ENCODE assay signal across 12 cellular contexts in genomic region chr19:45815501-45816216, GRCh38. TPM values are rescaled to one million over a fixed set of nuclear protein-coding genes. Genes with fewer than 3 reads are reported as not detected.
DNase-seq lines count a peak whose midpoint lies in the region; ATAC-seq, FAIRE-seq and TF ChIP-seq lines count a peak whose summit lies in the region.
"Had no signal": no experiment of that assay in that cellular context is flagged by ENCODE, and none has a peak within 500 bp of the region (broad histone marks: within the 10 kb centered on the region; RNA-seq: fewer than 3 reads in every experiment).

No MANE protein-coding gene starts in this region.

- H3K9me2 ChIP-seq in neural cell (ENCODE audit: insufficient read depth, low read length): no peaks in the 10 kb centered on the region

- H3K4me1 Mint-ChIP-seq in activated T-helper 17 cell treated with anti-CD3 and anti-CD28 coated beads, Interleukin-2, amount 50 U/mL, for 72 hours: no peaks in the 10 kb centered on the region

- no peaks in the 10 kb centered on the region for H3F3A ChIP-seq in neural cell (ENCODE audit: insufficient read depth, low read length, poor library complexity, severe bottlenecking)

- TF ChIP-seq EP300 in neural cell (conservative IDR thresholded peaks at IDR 0.05; ENCODE audit: poor library complexity, severe bottlenecking): no peak

- peaks cover 18% of the 10 kb centered on the region for H3K36me3 Mint-ChIP-seq in activated T-helper 17 cell treated with anti-CD3 and anti-CD28 coated beads, Interleukin-2, amount 50 U/mL, for 72 hours (ENCODE audit: low read depth)

- DNase-seq in cardiac muscle cell (ENCODE audit: low read depth in 1 of 2, low spot score in 1 of 2): peak; percentile 27 to 89
- no peak for DNase-seq in cardiac septum (ENCODE audit: low spot score)
- peak in 1 of 2 donors; percentile 36 for DNase-seq in heart right ventricle
- DNase-seq in GDM1 (lab: John Stamatoyannopoulos, UW): no peak
- no peak for DNase-seq in frontal cortex (ENCODE audit: low spot score in 2 of 2)
- DNase-seq: NCI-H82 had no signal

- FAIRE-seq in frontal cortex (lab: Jason Lieb, UNC): no peak
- FAIRE-seq: TTC549 had no signal

- H4K20me1 ChIP-seq in neural cell (ENCODE audit: insufficient read depth): no peaks in the 10 kb centered on the region

- ATAC-seq in heart right ventricle (peak; percentile 10 to 54 (median 24)), HG03039 (IDR thresholded peaks at IDR 0.05; ENCODE audit: unreplicated experiment) (no peak)
- no peak for ATAC-seq in activated T-helper 17 cell treated with anti-CD3 and anti-CD28 coated beads, Interleukin-2, amount 50 U/mL, for 72 hours (replicated peaks)

- no peaks in the 10 kb centered on the region for H3K79me2 ChIP-seq in neural cell (replicated peaks; ENCODE audit: insufficient read depth, low read length)

- H3K9me3 ChIP-seq in cardiac muscle cell (ENCODE audit: low read depth) (no peaks in the 10 kb centered on the region), heart right ventricle (no peaks in the 10 kb centered on the region), neural cell (ENCODE audit: low read length) (no peaks in the 10 kb centered on the region)

- no peak for TF ChIP-seq RAD21 in neural cell (conservative IDR thresholded peaks at IDR 0.05)

- H3K27ac Mint-ChIP-seq in activated T-helper 17 cell treated with anti-CD3 and anti-CD28 coated beads, Interleukin-2, amount 50 U/mL, for 72 hours: no peak overlapping the region
- H3K27ac Mint-ChIP-seq: activated T-helper 2 cell treated with anti-CD3 and anti-CD28 coated beads, Interferon-gamma antibody, Interleukin-2, Interleukin-4, amounts not matched to agents 10 μg/mL and 5 μg/mL and 100 μg/mL, durations not matched to agents 14 hours and 24 hours and 36 hours had no signal

- no peak overlapping the region for H3K4me2 ChIP-seq in neural cell (ENCODE audit: low read length)

- intact Hi-C loops in cardiac septum (cut with DNase I) (loop anchor here (2.0 kb wide), 1 partner anchor 67 kb away; no protein-coding TSS in a partner anchor), heart right ventricle (cut with DNase I) (loop anchor here in 4 of 10 donors (5.0 to 10.0 kb wide), 4 partner anchors 62 to 202 kb away; partner anchors contain the start of gene IRF2BP1 (in 1 of the 4))

- 7 to 9% methylated on average over 38 to 43 of the region's 43 CpGs for WGBS in heart right ventricle, 2 donors

- no peaks in the 10 kb centered on the region for H3K9me3 Mint-ChIP-seq in activated T-helper 17 cell treated with anti-CD3 and anti-CD28 coated beads, Interleukin-2, amount 50 U/mL, for 72 hours
- H3K9me3 Mint-ChIP-seq: activated T-helper 2 cell treated with anti-CD3 and anti-CD28 coated beads, Interferon-gamma antibody, Interleukin-2, Interleukin-4, amounts not matched to agents 10 μg/mL and 5 μg/mL and 100 μg/mL, durations not matched to agents 14 hours and 24 hours and 36 hours had no signal

- no peak overlapping the region for H3K4me3 Mint-ChIP-seq in activated T-helper 17 cell treated with anti-CD3 and anti-CD28 coated beads, Interleukin-2, amount 50 U/mL, for 72 hours

- H3K36me3 ChIP-seq in cardiac muscle cell: no peaks in the 10 kb centered on the region
- H3K36me3 ChIP-seq in heart right ventricle: peaks cover 0 to 15% (median 0%) of the 10 kb centered on the region in 9 donors
- H3K36me3 ChIP-seq in neural cell (ENCODE audit: insufficient read depth, low read length): no peaks in the 10 kb centered on the region

- H3K27me3 ChIP-seq in cardiac muscle cell (no peaks in the 10 kb centered on the region), heart right ventricle (peaks cover 0 to 39% (median 0%) of the 10 kb centered on the region in 7 donors), neural cell (ENCODE audit: insufficient read depth, low read depth, low read length) (no peaks in the 10 kb centered on the region)

- H3K27ac ChIP-seq in cardiac muscle cell (peak overlapping the region; percentile 74), heart right ventricle (peak overlapping the region in 5 of 10 donors; percentile 25 to 68 (median 46)), neural cell (ENCODE audit: low read length) (no peak overlapping the region)

- H3K27me3 Mint-ChIP-seq in activated T-helper 17 cell treated with anti-CD3 and anti-CD28 coated beads, Interleukin-2, amount 50 U/mL, for 72 hours: no peaks in the 10 kb centered on the region

- no peak overlapping the region for H2AFZ ChIP-seq in neural cell (ENCODE audit: low read depth, low read length)

- H3K9ac ChIP-seq in neural cell (ENCODE audit: low read length): peak overlapping the region; percentile 31

- peak overlapping the region; percentile 54 for H3K4me3 ChIP-seq in cardiac muscle cell
- peak overlapping the region; percentile 12 to 58 (median 50) for H3K4me3 ChIP-seq in heart right ventricle
- peak overlapping the region; percentile 55 for H3K4me3 ChIP-seq in neural cell (ENCODE audit: low read length)

- TF ChIP-seq CTCF in cardiac muscle cell (IDR thresholded peaks at IDR 0.05; ENCODE audit: low read depth, low read length) (no peak), heart right ventricle (IDR thresholded peaks at IDR 0.05) (no peak), neural cell (IDR thresholded peaks at IDR 0.05; ENCODE audit: poor library complexity, severe bottlenecking) (no peak)

- H3K4me1 ChIP-seq in cardiac muscle cell (ENCODE audit: low read depth) (peaks cover 20% of the 10 kb centered on the region), heart right ventricle (peaks cover 0 to 31% (median 22%) of the 10 kb centered on the region in 9 donors)

TF ChIP-seq in neural cell, 6 proteins besides CTCF, POLR2A, EP300 and RAD21 (continues in another document):
- no peak for TF ChIP-seq SMC3 (conservative IDR thresholded peaks at IDR 0.05; ENCODE audit: poor library complexity)

RNA-seq across cellular contexts. Expression of gene RSPH6A, which starts 0.6 kb away (rescaled TPM):
- total RNA-seq in cardiac muscle cell (0.07 and 0.27 TPM in 2 replicates), cardiac septum (0.16 TPM), heart right ventricle (under 1 TPM in 2 of 10 donors, not detected in 8; 0.09 to 0.15 TPM), frontal cortex (not detected)
- polyA plus RNA-seq in cardiac muscle cell (0.45 TPM in 1 of 2 replicates, not detected in the other), heart right ventricle (not detected), neural cell (not detected in 2 replicates)
- 0.46 TPM in 1 of 2 replicates, not detected in the other for polyA minus RNA-seq in neural cell
- under 1 TPM; 0.26 to 0.40 TPM for total RNA-seq in activated T-helper 17 cell treated with anti-CD3 and anti-CD28 coated beads, Interleukin-2, amount 50 U/mL, for 72 hours
- total RNA-seq: epithelial cell of proximal tubule had no signal

RNA-seq across cellular contexts. Expression of gene DMWD, which starts 23.0 kb away (rescaled TPM):
- 65.1 and 112 TPM in 2 replicates for total RNA-seq in cardiac muscle cell
- 138 and 163 TPM in 2 replicates for polyA plus RNA-seq in cardiac muscle cell
- 120 TPM for total RNA-seq in cardiac septum
- total RNA-seq in heart right ventricle: 10 to 100 TPM; 54.2 to 78.1 (median 69.3) TPM
- 10 to 100 TPM; 44.6 to 58.9 TPM for polyA plus RNA-seq in heart right ventricle
- 20.4 and 28.5 TPM in 2 replicates for polyA plus RNA-seq in neural cell
- polyA minus RNA-seq in neural cell: 50.5 and 57.0 TPM in 2 replicates
- total RNA-seq in frontal cortex: 47.7 TPM
- 10 to 100 TPM; 33.1 to 38.9 TPM for total RNA-seq in activated T-helper 17 cell treated with anti-CD3 and anti-CD28 coated beads, Interleukin-2, amount 50 U/mL, for 72 hours

RNA-seq across cellular contexts. Expression of gene DMPK, which starts 33.4 kb away (rescaled TPM):
- total RNA-seq in cardiac muscle cell (92.7 and 142 TPM in 2 replicates), cardiac septum (441 TPM), heart right ventricle (100 to 1,000 TPM; 220 to 377 (median 296) TPM), frontal cortex (13.9 TPM)
- polyA plus RNA-seq in cardiac muscle cell (94.9 and 98.7 TPM in 2 replicates), heart right ventricle (100 to 1,000 TPM; 377 to 439 TPM), neural cell (34.3 and 50.1 TPM in 2 replicates)
- polyA minus RNA-seq in neural cell: 16.1 and 23.4 TPM in 2 replicates
- 10 to 100 TPM; 18.1 to 24.6 TPM for total RNA-seq in activated T-helper 17 cell treated with anti-CD3 and anti-CD28 coated beads, Interleukin-2, amount 50 U/mL, for 72 hours

RNA-seq across cellular contexts. Expression of gene SIX5, which starts 46.6 kb away (rescaled TPM):
- total RNA-seq in cardiac muscle cell (78.8 and 88.2 TPM in 2 replicates), cardiac septum (20.7 TPM), heart right ventricle (10 to 100 TPM; 16.8 to 24.5 (median 21.3) TPM), frontal cortex (0.82 TPM)
- polyA plus RNA-seq in cardiac muscle cell (40.4 and 41.1 TPM in 2 replicates), heart right ventricle (10 to 100 TPM; 15.5 to 29.3 TPM), neural cell (0.50 TPM in 1 of 2 replicates, not detected in the other)
- 0.35 and 0.49 TPM in 2 replicates for polyA minus RNA-seq in neural cell
- 1 to 10 TPM; 1.2 to 2.4 TPM for total RNA-seq in activated T-helper 17 cell treated with anti-CD3 and anti-CD28 coated beads, Interleukin-2, amount 50 U/mL, for 72 hours

RNA-seq across cellular contexts. Expression of gene SYMPK, which starts 47.3 kb away (rescaled TPM):
- total RNA-seq in cardiac muscle cell (43.2 and 78.7 TPM in 2 replicates), cardiac septum (33.6 TPM), heart right ventricle (10 to 100 TPM; 22.4 to 45.0 (median 33.0) TPM), frontal cortex (18.3 TPM)
- polyA plus RNA-seq in cardiac muscle cell (66.6 and 76.4 TPM in 2 replicates), heart right ventricle (10 to 100 TPM; 30.5 to 75.0 TPM), neural cell (22.2 and 33.9 TPM in 2 replicates)
- 35.5 and 41.9 TPM in 2 replicates for polyA minus RNA-seq in neural cell
- 100 to 1,000 TPM in 1 of 2 donors, 10 to 100 TPM in 1; 98.2 to 122 TPM for total RNA-seq in activated T-helper 17 cell treated with anti-CD3 and anti-CD28 coated beads, Interleukin-2, amount 50 U/mL, for 72 hours

Comparison
In these comparisons a context has a peak if more than half of its experiments do, and no peak if none do; other contexts are left out.
1. DNase-seq: peak in cardiac muscle cell (2 of 2); none in cardiac septum (single experiment), GDM1 (single experiment) and frontal cortex (0 of 2).
2. ATAC-seq: peak in heart right ventricle (8 of 8); none in activated T-helper 17 cell treated with anti-CD3 and anti-CD28 coated beads, Interleukin-2, amount 50 U/mL, for 72 hours (single experiment) and HG03039 (single experiment).
3. Peak in every context shown above with its lines, with median percentiles within 50 percentile points of each other: H3K4me3 ChIP-seq.